1 cellular context compared by ENCODE assay signal in the genomic region with DNA sequence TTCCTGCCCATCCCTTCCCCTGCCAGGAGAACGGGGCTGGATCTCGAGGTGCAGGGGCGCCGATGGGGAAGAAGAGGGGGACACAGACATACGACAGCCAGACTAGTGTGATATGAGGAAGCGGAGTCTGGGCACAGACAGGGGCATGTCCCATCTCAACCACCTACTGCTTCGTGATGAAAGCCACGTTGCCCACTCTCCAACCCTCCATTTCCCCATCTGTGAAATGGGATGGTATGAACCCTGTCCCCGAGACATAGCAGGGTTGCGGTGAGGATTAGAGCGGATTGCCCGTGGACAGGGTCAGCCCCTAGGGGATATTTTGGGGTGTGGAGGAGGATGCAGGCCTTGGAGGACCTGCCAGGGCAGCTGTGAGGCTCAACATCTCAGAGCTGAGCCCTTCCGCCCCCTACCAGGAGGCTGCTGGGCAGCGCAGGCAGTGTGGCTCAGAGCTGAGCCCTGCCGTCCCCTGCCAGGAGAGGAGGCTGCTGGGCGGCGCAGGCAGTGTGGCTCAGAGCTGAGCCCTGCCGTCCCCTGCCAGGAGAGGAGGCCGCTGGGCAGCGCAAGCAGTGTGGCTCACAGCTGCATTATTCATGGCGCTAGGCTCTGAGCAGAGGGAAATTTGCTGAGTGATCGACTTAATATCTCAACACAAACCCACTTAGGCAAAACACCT.
TF ChIP-seq lines count a peak whose summit lies in the region.

No MANE protein-coding gene starts in this region.

TF ChIP-seq in HepG2, 621 proteins besides CTCF, POLR2A, EP300 and RAD21:
- TF ChIP-seq, protein P1, sequence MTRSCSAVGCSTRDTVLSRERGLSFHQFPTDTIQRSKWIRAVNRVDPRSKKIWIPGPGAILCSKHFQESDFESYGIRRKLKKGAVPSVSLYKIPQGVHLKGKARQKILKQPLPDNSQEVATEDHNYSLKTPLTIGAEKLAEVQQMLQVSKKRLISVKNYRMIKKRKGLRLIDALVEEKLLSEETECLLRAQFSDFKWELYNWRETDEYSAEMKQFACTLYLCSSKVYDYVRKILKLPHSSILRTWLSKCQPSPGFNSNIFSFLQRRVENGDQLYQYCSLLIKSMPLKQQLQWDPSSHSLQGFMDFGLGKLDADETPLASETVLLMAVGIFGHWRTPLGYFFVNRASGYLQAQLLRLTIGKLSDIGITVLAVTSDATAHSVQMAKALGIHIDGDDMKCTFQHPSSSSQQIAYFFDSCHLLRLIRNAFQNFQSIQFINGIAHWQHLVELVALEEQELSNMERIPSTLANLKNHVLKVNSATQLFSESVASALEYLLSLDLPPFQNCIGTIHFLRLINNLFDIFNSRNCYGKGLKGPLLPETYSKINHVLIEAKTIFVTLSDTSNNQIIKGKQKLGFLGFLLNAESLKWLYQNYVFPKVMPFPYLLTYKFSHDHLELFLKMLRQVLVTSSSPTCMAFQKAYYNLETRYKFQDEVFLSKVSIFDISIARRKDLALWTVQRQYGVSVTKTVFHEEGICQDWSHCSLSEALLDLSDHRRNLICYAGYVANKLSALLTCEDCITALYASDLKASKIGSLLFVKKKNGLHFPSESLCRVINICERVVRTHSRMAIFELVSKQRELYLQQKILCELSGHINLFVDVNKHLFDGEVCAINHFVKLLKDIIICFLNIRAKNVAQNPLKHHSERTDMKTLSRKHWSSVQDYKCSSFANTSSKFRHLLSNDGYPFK (CRISPR knock-in tag; IDR thresholded peaks at IDR 0.05; ENCODE audit: borderline replicate concordance), result no peak
- TF ChIP-seq ZNF629 (CRISPR knock-in tag; conservative IDR thresholded peaks at IDR 0.05) (peak; percentile 76), CEBPG (CRISPR knock-in tag; IDR thresholded peaks at IDR 0.05) (no peak), MEIS2 (CRISPR knock-in tag; IDR thresholded peaks at IDR 0.05) (no peak), POGZ (CRISPR knock-in tag; IDR thresholded peaks at IDR 0.05) (no peak), SCMH1 (CRISPR knock-in tag; IDR thresholded peaks at IDR 0.05; ENCODE audit: borderline replicate concordance) (no peak), ARID2 (CRISPR knock-in tag; IDR thresholded peaks at IDR 0.05; ENCODE audit: borderline replicate concordance) (no peak)
- TF ChIP-seq, protein P2, sequence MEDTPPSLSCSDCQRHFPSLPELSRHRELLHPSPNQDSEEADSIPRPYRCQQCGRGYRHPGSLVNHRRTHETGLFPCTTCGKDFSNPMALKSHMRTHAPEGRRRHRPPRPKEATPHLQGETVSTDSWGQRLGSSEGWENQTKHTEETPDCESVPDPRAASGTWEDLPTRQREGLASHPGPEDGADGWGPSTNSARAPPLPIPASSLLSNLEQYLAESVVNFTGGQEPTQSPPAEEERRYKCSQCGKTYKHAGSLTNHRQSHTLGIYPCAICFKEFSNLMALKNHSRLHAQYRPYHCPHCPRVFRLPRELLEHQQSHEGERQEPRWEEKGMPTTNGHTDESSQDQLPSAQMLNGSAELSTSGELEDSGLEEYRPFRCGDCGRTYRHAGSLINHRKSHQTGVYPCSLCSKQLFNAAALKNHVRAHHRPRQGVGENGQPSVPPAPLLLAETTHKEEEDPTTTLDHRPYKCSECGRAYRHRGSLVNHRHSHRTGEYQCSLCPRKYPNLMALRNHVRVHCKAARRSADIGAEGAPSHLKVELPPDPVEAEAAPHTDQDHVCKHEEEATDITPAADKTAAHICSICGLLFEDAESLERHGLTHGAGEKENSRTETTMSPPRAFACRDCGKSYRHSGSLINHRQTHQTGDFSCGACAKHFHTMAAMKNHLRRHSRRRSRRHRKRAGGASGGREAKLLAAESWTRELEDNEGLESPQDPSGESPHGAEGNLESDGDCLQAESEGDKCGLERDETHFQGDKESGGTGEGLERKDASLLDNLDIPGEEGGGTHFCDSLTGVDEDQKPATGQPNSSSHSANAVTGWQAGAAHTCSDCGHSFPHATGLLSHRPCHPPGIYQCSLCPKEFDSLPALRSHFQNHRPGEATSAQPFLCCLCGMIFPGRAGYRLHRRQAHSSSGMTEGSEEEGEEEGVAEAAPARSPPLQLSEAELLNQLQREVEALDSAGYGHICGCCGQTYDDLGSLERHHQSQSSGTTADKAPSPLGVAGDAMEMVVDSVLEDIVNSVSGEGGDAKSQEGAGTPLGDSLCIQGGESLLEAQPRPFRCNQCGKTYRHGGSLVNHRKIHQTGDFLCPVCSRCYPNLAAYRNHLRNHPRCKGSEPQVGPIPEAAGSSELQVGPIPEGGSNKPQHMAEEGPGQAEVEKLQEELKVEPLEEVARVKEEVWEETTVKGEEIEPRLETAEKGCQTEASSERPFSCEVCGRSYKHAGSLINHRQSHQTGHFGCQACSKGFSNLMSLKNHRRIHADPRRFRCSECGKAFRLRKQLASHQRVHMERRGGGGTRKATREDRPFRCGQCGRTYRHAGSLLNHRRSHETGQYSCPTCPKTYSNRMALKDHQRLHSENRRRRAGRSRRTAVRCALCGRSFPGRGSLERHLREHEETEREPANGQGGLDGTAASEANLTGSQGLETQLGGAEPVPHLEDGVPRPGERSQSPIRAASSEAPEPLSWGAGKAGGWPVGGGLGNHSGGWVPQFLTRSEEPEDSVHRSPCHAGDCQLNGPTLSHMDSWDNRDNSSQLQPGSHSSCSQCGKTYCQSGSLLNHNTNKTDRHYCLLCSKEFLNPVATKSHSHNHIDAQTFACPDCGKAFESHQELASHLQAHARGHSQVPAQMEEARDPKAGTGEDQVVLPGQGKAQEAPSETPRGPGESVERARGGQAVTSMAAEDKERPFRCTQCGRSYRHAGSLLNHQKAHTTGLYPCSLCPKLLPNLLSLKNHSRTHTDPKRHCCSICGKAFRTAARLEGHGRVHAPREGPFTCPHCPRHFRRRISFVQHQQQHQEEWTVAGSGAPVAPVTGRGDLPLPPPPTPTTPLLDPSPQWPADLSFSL (CRISPR knock-in tag; IDR thresholded peaks at IDR 0.05), result 0 out of 2 replicates have a peak, but pooled peaks have one; percentile 26
